In the genomic region with DNA sequence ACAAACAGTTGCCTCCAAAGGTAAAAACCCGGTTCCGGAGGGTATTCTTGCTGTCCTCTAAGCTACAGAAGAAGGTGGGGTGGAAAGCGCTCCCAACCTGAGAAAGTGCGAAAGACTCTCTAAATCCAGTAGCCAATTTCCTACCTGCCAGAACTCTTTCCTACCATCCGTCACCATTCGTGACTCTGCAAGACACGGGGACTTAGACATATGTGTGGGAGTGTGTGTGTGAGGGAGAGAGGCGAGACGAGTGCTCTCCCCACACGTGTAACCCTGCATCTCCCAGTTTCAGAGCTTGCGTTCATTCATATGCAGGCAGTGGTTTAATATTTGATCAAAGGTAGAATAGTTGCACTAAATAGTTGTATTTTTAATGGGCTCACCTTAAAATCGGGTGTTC, we compare ENCODE assay signal across 23 cellular contexts. TPM values are rescaled to one million over a fixed set of nuclear protein-coding genes. Genes with fewer than 3 reads are reported as not detected.
DNase-seq lines count a peak whose midpoint lies in the region; ATAC-seq and TF ChIP-seq lines count a peak whose summit lies in the region.
"Had no signal": no experiment of that assay in that cellular context is flagged by ENCODE, and none has a peak within 500 bp of the region (broad histone marks: within the 10 kb centered on the region; RNA-seq: fewer than 3 reads in every experiment).

No MANE protein-coding gene starts in this region.

- H3K9me3 ChIP-seq in HUES48 (ENCODE audit: control insufficient read depth, insufficient read depth, low read length), result no peaks in the 10 kb centered on the region
- no peaks in the 10 kb centered on the region for H3K9me3 ChIP-seq in testis
- no peaks in the 10 kb centered on the region for H3K9me3 ChIP-seq in lower lobe of right lung
- H3K9me3 ChIP-seq: heart left ventricle, neutrophil, thoracic aorta had no signal

- DNase-seq in dorsolateral prefrontal cortex (peak in 4 of 10 donors; percentile 24 to 50 (median 40)), left kidney (ENCODE audit: low read depth, low spot score) (peak; percentile 4), testis (no peak), NOMO-1 (lab: John Stamatoyannopoulos, UW; ENCODE audit: unreplicated experiment in 2 of 2) (no peak), lower lobe of right lung (no peak), DMS153 treated with DMSO at 0.1 percent for 48 hours (lab: John Stamatoyannopoulos, UW; ENCODE audit: unreplicated experiment) (no peak)
- DNase-seq: activated CD8-positive, alpha-beta memory T cell treated with anti-CD3 and anti-CD28 coated beads, Interleukin-2, amount 50 U/mL, for 4 hours; activated effector memory CD4-positive, alpha-beta T cell treated with Interleukin-2 at 50 U/mL for 16 hours; effector CD8-positive, alpha-beta T cell; heart left ventricle; T-cell had no signal

- intact Hi-C loops in dorsolateral prefrontal cortex (cut with DNase I), result loop anchor here in 1 of 2 donors (5.0 kb wide), 2 partner anchors 300 to 1560 kb away; partner anchors contain the start of gene GABRB2
- intact Hi-C loops in testis (cut with DNase I; ENCODE audit: low total_unique reads), result no loop called here
- intact Hi-C loops in lower lobe of right lung (cut with DNase I), result no loop called here

- peak overlapping the region; percentile 76 for H3K4me3 ChIP-seq in HUES48 (ENCODE audit: low read depth, low read length)
- peak overlapping the region; percentile 33 to 73 (median 53) for H3K4me3 ChIP-seq in dorsolateral prefrontal cortex
- H3K4me3 ChIP-seq in testis, result peak overlapping the region; percentile 22 to 31
- no peak overlapping the region for H3K4me3 ChIP-seq in lower lobe of right lung

- H3K4me1 ChIP-seq in HUES48 (ENCODE audit: control insufficient read depth, insufficient read depth, low read length) (peaks cover 13% of the 10 kb centered on the region), testis (no peaks in the 10 kb centered on the region), lower lobe of right lung (no peaks in the 10 kb centered on the region)

- no peak for TF ChIP-seq POLR2A in testis (IDR thresholded peaks at IDR 0.05)

- H3K36me3 ChIP-seq in HUES48 (ENCODE audit: control insufficient read depth, insufficient read depth, low read length), result no peaks in the 10 kb centered on the region
- no peaks in the 10 kb centered on the region for H3K36me3 ChIP-seq in testis (ENCODE audit: low read depth, missing control alignments)
- no peaks in the 10 kb centered on the region for H3K36me3 ChIP-seq in lower lobe of right lung
- H3K36me3 ChIP-seq: heart left ventricle, neutrophil, thoracic aorta had no signal

- no peak for TF ChIP-seq CTCF in dorsolateral prefrontal cortex (IDR thresholded peaks at IDR 0.05 in 54 of 56, conservative IDR thresholded peaks at IDR 0.05 in 2 of 56; ENCODE audit: low read depth in 1 of 56, partially characterized antibody in 56 of 56)
- no peak for TF ChIP-seq CTCF in testis (IDR thresholded peaks at IDR 0.05)
- no peak for TF ChIP-seq CTCF in lower lobe of right lung (IDR thresholded peaks at IDR 0.05)

- H3K27me3 ChIP-seq in HUES48 (ENCODE audit: control insufficient read depth, insufficient read depth, low read length) (peaks cover 31% of the 10 kb centered on the region), dorsolateral prefrontal cortex (peaks cover 0 to 40% (median 5%) of the 10 kb centered on the region in 45 donors), testis (no peaks in the 10 kb centered on the region), lower lobe of right lung (ENCODE audit: low read depth) (peaks cover 23% of the 10 kb centered on the region)

- WGBS in testis, 2 donors, result 2 to 3% methylated on average over 12 of the region's 12 CpGs

- ATAC-seq in lower lobe of right lung, result no peak
- ATAC-seq: heart left ventricle; stimulated activated effector memory CD8-positive, alpha-beta T cell treated with anti-CD3 and anti-CD28 coated beads, Interleukin-12 subunit alpha, Interleukin-12 subunit beta, amount 100 ng/mL, for 72 hours; T-cell had no signal

- H3K9ac ChIP-seq in HUES48 (ENCODE audit: low read depth, low read length), result no peak overlapping the region

- H3K27ac ChIP-seq in HUES48 (ENCODE audit: low read depth, low read length) (no peak overlapping the region), dorsolateral prefrontal cortex (peak overlapping the region in 54 of 59 donors; percentile 20 to 90 (median 74)), testis (no peak overlapping the region), lower lobe of right lung (no peak overlapping the region)
- H3K27ac ChIP-seq: heart left ventricle, neutrophil, thoracic aorta had no signal

RNA-seq across cellular contexts. Expression of gene GABRA1, which starts 0.5 kb away (rescaled TPM):
- 100 to 1,000 TPM in 115 of 120 experiments, 10 to 100 TPM in 5; 51.4 to 376 (median 219) TPM for total RNA-seq in dorsolateral prefrontal cortex
- total RNA-seq in testis, result under 1 TPM in 1 of 2 donors, not detected in 1; 0.12 TPM
- not detected for polyA plus RNA-seq in testis (ENCODE audit: insufficient read depth, low read depth, low replicate concordance)
- total RNA-seq in lower lobe of right lung, result not detected
- total RNA-seq: activated CD4-positive, alpha-beta T cell treated with anti-CD3 and anti-CD28 coated beads, Interleukin-2, amount 10 ng/mL, durations not matched to agents 7 days and 5 days; cardiac septum; fibroblast of lung; heart left ventricle; HT1080; LHCN-M2; mesenteric fat pad; OCI-LY7; renal cortical epithelial cell; T-cell; thoracic aorta had no signal
- polyA plus RNA-seq: heart left ventricle had no signal

Comparison
In these comparisons a context has a peak if more than half of its experiments do, and no peak if none do; other contexts are left out.
1. H3K27ac ChIP-seq: peak in dorsolateral prefrontal cortex (54 of 59); none in HUES48 (single experiment), testis (0 of 2) and lower lobe of right lung (single experiment).
2. RNA of gene GABRA1, which starts 0.5 kb away (total RNA-seq): 51.4 to 376 TPM in dorsolateral prefrontal cortex; 0.12 TPM in testis and not detected in lower lobe of right lung (single experiment); every median in the first group is over 10 times any median in the second.